27 cellular contexts compared by ENCODE assay signal in genomic region chr2:3386448-3386958, GRCh38.
"Had no signal": no experiment of that assay in that cellular context is flagged by ENCODE, and none has a peak within 500 bp of the region (broad histone marks: within the 10 kb centered on the region; RNA-seq: fewer than 3 reads in every experiment).

No MANE protein-coding gene starts in this region.

- H3K4me3 ChIP-seq: body of pancreas, gastrocnemius medialis, testis, uterus had no signal

- FAIRE-seq: small intestine had no signal

- ATAC-seq: activated CD8-positive, alpha-beta T cell treated with anti-CD3 and anti-CD28 coated beads, Interleukin-2, amount 10 ng/mL, durations not matched to agents 7 days and 5 days; body of pancreas; esophagus mucosa; gastrocnemius medialis; left ventricle myocardium superior; natural killer cell treated with Interleukin-12 subunit alpha and Interleukin-12 subunit beta and Interleukin-15 and Interleukin-18, amount 100 ng/mL, for 72 hours; sciatic nerve; stimulated activated naive B cell treated with anti-CD40 and anti-IgM and Interleukin-4, amounts not matched to agents 10 μg/mL and 1 μg/mL and 100 μg/mL, for 72 hours; T-helper 17 cell had no signal

- H3K27me3 Mint-ChIP-seq: activated naive CD4-positive, alpha-beta T cell treated with anti-CD3 and anti-CD28 coated beads, Interleukin-2, amount 50 U/mL, for 24 hours; natural killer cell treated with Interleukin-12 subunit alpha and Interleukin-12 subunit beta and Interleukin-15 and Interleukin-18, amount 100 ng/mL, for 72 hours; stimulated activated naive B cell treated with anti-CD40 and anti-IgM and Interleukin-4, amounts not matched to agents 10 μg/mL and 1 μg/mL and 100 μg/mL, for 72 hours; T-helper 17 cell had no signal

- H3K27ac ChIP-seq: body of pancreas, gastrocnemius medialis, testis, uterus, WERI-Rb-1 had no signal

- H3K9me3 ChIP-seq: body of pancreas, gastrocnemius medialis, testis, uterus had no signal

- H3K4me1 ChIP-seq: body of pancreas, gastrocnemius medialis, testis had no signal

- DNase-seq: activated CD4-positive, alpha-beta T cell treated with anti-CD3 and anti-CD28 coated beads for 1 hour; activated CD4-positive, alpha-beta T cell treated with anti-CD3 and anti-CD28 coated beads, Interleukin-2, amount 50 U/mL, for 1 hour; activated CD8-positive, alpha-beta T cell treated with anti-CD3 and anti-CD28 coated beads, Interleukin-2, amount 10 ng/mL, durations not matched to agents 7 days and 5 days; activated gamma-delta T cell treated with Interleukin-2 at 50 U/mL for 16 hours; activated T-cell treated with anti-CD3 and anti-CD28 coated beads, Interleukin-2, amount 50 U/mL, for 1 hour; anterior cingulate cortex; body of pancreas; effector CD8-positive, alpha-beta T cell; gastrocnemius medialis; hypothalamus; left ventricle myocardium superior; mammary epithelial cell; midbrain; nucleus accumbens; posterior cingulate gyrus; small intestine; stimulated activated CD4-positive, alpha-beta T cell treated with anti-CD3 and anti-CD28 coated beads, Interleukin-2, amount 100 ng/mL, for 24 hours; stimulated activated naive B cell treated with anti-CD40 and anti-IgM and Interleukin-4, amounts not matched to agents 10 μg/mL and 1 μg/mL and 100 μg/mL, for 72 hours; T-helper 17 cell; testis; trophoblast cell; uterus; WERI-Rb-1 had no signal

- H3K9me3 Mint-ChIP-seq: activated naive CD4-positive, alpha-beta T cell treated with anti-CD3 and anti-CD28 coated beads, Interleukin-2, amount 50 U/mL, for 24 hours; natural killer cell treated with Interleukin-12 subunit alpha and Interleukin-12 subunit beta and Interleukin-15 and Interleukin-18, amount 100 ng/mL, for 72 hours had no signal

- H3K4me3 Mint-ChIP-seq: activated CD8-positive, alpha-beta T cell treated with anti-CD3 and anti-CD28 coated beads, Interleukin-2, amount 10 ng/mL, durations not matched to agents 7 days and 5 days; activated naive CD4-positive, alpha-beta T cell treated with anti-CD3 and anti-CD28 coated beads, Interleukin-2, amount 50 U/mL, for 24 hours; natural killer cell treated with Interleukin-12 subunit alpha and Interleukin-12 subunit beta and Interleukin-15 and Interleukin-18, amount 100 ng/mL, for 72 hours; stimulated activated naive B cell treated with anti-CD40 and anti-IgM and Interleukin-4, amounts not matched to agents 10 μg/mL and 1 μg/mL and 100 μg/mL, for 72 hours; T-helper 17 cell had no signal

- H3K27me3 ChIP-seq: body of pancreas, gastrocnemius medialis, testis, uterus had no signal

- H3K36me3 ChIP-seq: uterus had no signal

- H3K27ac Mint-ChIP-seq: activated CD8-positive, alpha-beta T cell treated with anti-CD3 and anti-CD28 coated beads, Interleukin-2, amount 10 ng/mL, durations not matched to agents 7 days and 5 days; natural killer cell treated with Interleukin-12 subunit alpha and Interleukin-12 subunit beta and Interleukin-15 and Interleukin-18, amount 100 ng/mL, for 72 hours; stimulated activated naive B cell treated with anti-CD40 and anti-IgM and Interleukin-4, amounts not matched to agents 10 μg/mL and 1 μg/mL and 100 μg/mL, for 72 hours; T-helper 17 cell had no signal
